1 cellular context compared by ENCODE assay signal in genomic region chr18:3051718-3052410, GRCh38.
TF ChIP-seq lines count a peak whose summit lies in the region.

No MANE protein-coding gene starts in this region.

TF ChIP-seq in HepG2, 621 proteins besides CTCF, POLR2A, EP300 and RAD21 (continued from another document and continues in another):
- TF ChIP-seq ZNF609 (CRISPR knock-in tag; IDR thresholded peaks at IDR 0.05; ENCODE audit: borderline replicate concordance), result peak; percentile 93
- 0 out of 2 replicates have a peak, but pooled peaks have one; percentile 71 for TF ChIP-seq KLF11 (CRISPR knock-in tag; IDR thresholded peaks at IDR 0.05)
- no peak for TF ChIP-seq CHCHD3 (CRISPR knock-in tag; IDR thresholded peaks at IDR 0.05)
- no peak for TF ChIP-seq CAMTA2 (CRISPR knock-in tag; IDR thresholded peaks at IDR 0.05; ENCODE audit: borderline replicate concordance)
- 0 out of 2 replicates have a peak, but pooled peaks have one; percentile 48 for TF ChIP-seq ZNF543 (CRISPR knock-in tag; IDR thresholded peaks at IDR 0.05)
- TF ChIP-seq ZC3H4 (CRISPR knock-in tag; IDR thresholded peaks at IDR 0.05; ENCODE audit: borderline replicate concordance), result no peak
- TF ChIP-seq IKZF5 (CRISPR knock-in tag; IDR thresholded peaks at IDR 0.05), result peak; percentile 84
- no peak for TF ChIP-seq ATF6 (CRISPR knock-in tag; conservative IDR thresholded peaks at IDR 0.05)
- TF ChIP-seq TAF15 (IDR thresholded peaks at IDR 0.05; ENCODE audit: low read depth, low read length, poor library complexity, severe bottlenecking), result no peak
- no peak for TF ChIP-seq ZBTB1 (CRISPR knock-in tag; IDR thresholded peaks at IDR 0.05; ENCODE audit: borderline replicate concordance)
- TF ChIP-seq ZNF576 (CRISPR knock-in tag; IDR thresholded peaks at IDR 0.05), result no peak
- peak; percentile 99 for TF ChIP-seq NCOA2 (CRISPR knock-in tag; IDR thresholded peaks at IDR 0.05)
- TF ChIP-seq SIN3A (IDR thresholded peaks at IDR 0.05; ENCODE audit: borderline replicate concordance, low read depth, low read length), result 0 out of 2 replicates have a peak, but pooled peaks have one; percentile 27
- peak; percentile 74; the same call in 1 of the 2 replicates for TF ChIP-seq BRD4 (CRISPR knock-in tag; IDR thresholded peaks at IDR 0.05)
- peak; percentile 94 for TF ChIP-seq ZNF710 (CRISPR knock-in tag; IDR thresholded peaks at IDR 0.05; ENCODE audit: borderline replicate concordance)
- peak; percentile 79 for TF ChIP-seq ARNTL (CRISPR knock-in tag; IDR thresholded peaks at IDR 0.05)
- TF ChIP-seq PLRG1 (conservative IDR thresholded peaks at IDR 0.05), result no peak
- peak; percentile 52; the same call in 1 of the 2 replicates for TF ChIP-seq TRIM24 (CRISPR knock-in tag; IDR thresholded peaks at IDR 0.05)
- TF ChIP-seq GLI4 (CRISPR knock-in tag; IDR thresholded peaks at IDR 0.05; ENCODE audit: borderline replicate concordance), result no peak
- no peak for TF ChIP-seq ZXDC (CRISPR knock-in tag; IDR thresholded peaks at IDR 0.05)
- TF ChIP-seq FOXA3 (CRISPR knock-in tag; IDR thresholded peaks at IDR 0.05), result peak; percentile 97
- no peak for TF ChIP-seq IRF1 (CRISPR knock-in tag; IDR thresholded peaks at IDR 0.05; ENCODE audit: low read depth)
- no peak for TF ChIP-seq WIZ (CRISPR knock-in tag; IDR thresholded peaks at IDR 0.05)
- TF ChIP-seq SMYD3 (CRISPR knock-in tag; IDR thresholded peaks at IDR 0.05), result peak; percentile 88; the same call in 1 of the 2 replicates
- peak; percentile 63; the same call in 1 of the 2 replicates for TF ChIP-seq YEATS2 (CRISPR knock-in tag; IDR thresholded peaks at IDR 0.05; ENCODE audit: borderline replicate concordance)
- peak; percentile 93 for TF ChIP-seq ISL2 (CRISPR knock-in tag; IDR thresholded peaks at IDR 0.05)
- 0 out of 2 replicates have a peak, but pooled peaks have one; percentile 43 for TF ChIP-seq ZNF318 (CRISPR knock-in tag; IDR thresholded peaks at IDR 0.05)
- TF ChIP-seq FOXJ3 (CRISPR knock-in tag; IDR thresholded peaks at IDR 0.05; ENCODE audit: borderline replicate concordance), result peak; percentile 84; the same call in 1 of the 2 replicates
- no peak for TF ChIP-seq PAF1 (CRISPR knock-in tag; IDR thresholded peaks at IDR 0.05)
- TF ChIP-seq NPAS2 (CRISPR knock-in tag; IDR thresholded peaks at IDR 0.05; ENCODE audit: borderline replicate concordance), result no peak
- peak; percentile 47 for TF ChIP-seq SMC3 (IDR thresholded peaks at IDR 0.05; ENCODE audit: low read length)
- TF ChIP-seq FOXO4 (CRISPR knock-in tag; conservative IDR thresholded peaks at IDR 0.05), result no peak
